In genomic region chr4:147830102-147830463, GRCh38 we compare ENCODE assay signal across 14 cellular contexts.
A peak's percentile ranks its signal among the peaks of the same experiment; 100 is the strongest.
DNase-seq lines count a peak whose midpoint lies in the region; TF ChIP-seq lines count a peak whose summit lies in the region.
"Had no signal": no experiment of that assay in that cellular context is flagged by ENCODE, and none has a peak within 500 bp of the region (broad histone marks: within the 10 kb centered on the region; RNA-seq: fewer than 3 reads in every experiment).

No MANE protein-coding gene starts in this region.

- H3K27ac ChIP-seq in RWPE1 (peak overlapping the region; percentile 94), esophagus (ENCODE audit: low read depth in 2 of 2, low read length in 1 of 2) (peak overlapping the region; percentile 81 to 88), muscle layer of duodenum (ENCODE audit: low read length) (peak overlapping the region; percentile 88), thymus (ENCODE audit: low read depth) (peak overlapping the region; percentile 61)
- H3K27ac ChIP-seq: neutrophil had no signal

- H3K9me3 ChIP-seq in esophagus (ENCODE audit: control insufficient read depth in 2 of 2, insufficient read depth in 1 of 2, low read depth in 1 of 2, low read length in 1 of 2), result no peaks in the 10 kb centered on the region
- no peaks in the 10 kb centered on the region for H3K9me3 ChIP-seq in muscle layer of duodenum (ENCODE audit: control insufficient read depth in 1 of 2, low read length in 2 of 2)
- H3K9me3 ChIP-seq in thymus (ENCODE audit: control insufficient read depth), result no peaks in the 10 kb centered on the region
- H3K9me3 ChIP-seq: neutrophil had no signal

- 87 to 93% methylated on average over 3 of the region's 3 CpGs for WGBS in esophagus, 2 donors
- WGBS in thymus, result 94% methylated on average over 3 of the region's 3 CpGs

- DNase-seq in RWPE1 (ENCODE audit: low spot score) (no peak), midbrain (lab: John Stamatoyannopoulos, UW) (no peak), foreskin fibroblast (no peak), DMS153 treated with DMSO at 0.1 percent for 48 hours (lab: John Stamatoyannopoulos, UW; ENCODE audit: unreplicated experiment) (no peak), mucosa of gallbladder (ENCODE audit: low spot score) (no peak)
- DNase-seq: activated CD4-positive, CD25-positive, alpha-beta regulatory T cell treated with anti-CD3 and anti-CD28 coated beads, Interleukin-2, amount 50 U/mL, for 72 hours; dorsolateral prefrontal cortex; kidney glomerular epithelial cell; NK-92 treated with Interleukin-12 subunit alpha and Interleukin-12 subunit beta, amount 100 ng/mL, for 24 hours; stimulated activated CD8-positive, alpha-beta memory T cell treated with anti-CD3 and anti-CD28 coated beads, Interleukin-4, amount 100 ng/mL, for 48 hours had no signal

- POLR2A ChIA-PET in RWPE1 (lab: Yijun Ruan, JAX; ENCODE audit: low non-redundant PET), result interaction anchor here (0.7 kb wide), 1 partner anchor 148 kb away, joined by 4 read pairs; no protein-coding TSS in a partner anchor

- H3K36me3 ChIP-seq in esophagus (ENCODE audit: control insufficient read depth in 2 of 2, insufficient read depth in 2 of 2, low read length in 1 of 2) (no peaks in the 10 kb centered on the region), muscle layer of duodenum (ENCODE audit: control insufficient read depth in 1 of 2, insufficient read depth in 2 of 2, low read length in 2 of 2) (no peaks in the 10 kb centered on the region), thymus (ENCODE audit: control insufficient read depth, insufficient read depth) (no peaks in the 10 kb centered on the region)
- H3K36me3 ChIP-seq: neutrophil had no signal

- CTCF ChIA-PET in RWPE1 (lab: Yijun Ruan, JAX), result no interaction called here

- peaks cover 5 to 8% of the 10 kb centered on the region in 2 donors for H3K4me1 ChIP-seq in esophagus (ENCODE audit: control insufficient read depth in 2 of 2, insufficient read depth in 2 of 2, low read length in 1 of 2)
- H3K4me1 ChIP-seq in muscle layer of duodenum (ENCODE audit: control insufficient read depth in 1 of 2, insufficient read depth in 2 of 2, low read length in 2 of 2), result peaks cover 13 to 18% of the 10 kb centered on the region in 2 donors
- no peaks in the 10 kb centered on the region for H3K4me1 ChIP-seq in thymus (ENCODE audit: control insufficient read depth, insufficient read depth, low read length)

- no peaks in the 10 kb centered on the region for H3K27me3 ChIP-seq in esophagus (ENCODE audit: control insufficient read depth in 1 of 2, insufficient read depth in 2 of 2, low read length in 2 of 2)
- H3K27me3 ChIP-seq in muscle layer of duodenum (ENCODE audit: low read depth, low read length), result no peaks in the 10 kb centered on the region
- H3K27me3 ChIP-seq in thymus (ENCODE audit: control insufficient read depth, insufficient read depth), result no peaks in the 10 kb centered on the region
- H3K27me3 ChIP-seq: dorsolateral prefrontal cortex, neutrophil had no signal

- TF ChIP-seq CTCF in RWPE1 (conservative IDR thresholded peaks at IDR 0.05; ENCODE audit: low read depth) (no peak), foreskin fibroblast (IDR thresholded peaks at IDR 0.05; ENCODE audit: low read depth, low read length) (no peak)

- H3K4me3 ChIP-seq in esophagus (ENCODE audit: low read depth in 1 of 2, low read length in 2 of 2), result no peak overlapping the region
- H3K4me3 ChIP-seq in muscle layer of duodenum (ENCODE audit: low read depth in 1 of 2, low read length in 2 of 2), result no peak overlapping the region
- H3K4me3 ChIP-seq in thymus (ENCODE audit: low read length), result no peak overlapping the region
- no peak overlapping the region for H3K4me3 ChIP-seq in foreskin fibroblast (ENCODE audit: low read depth in 1 of 2, low read length in 2 of 2)
- H3K4me3 ChIP-seq: dorsolateral prefrontal cortex had no signal
